40 cellular contexts compared by ENCODE assay signal in the genomic region with DNA sequence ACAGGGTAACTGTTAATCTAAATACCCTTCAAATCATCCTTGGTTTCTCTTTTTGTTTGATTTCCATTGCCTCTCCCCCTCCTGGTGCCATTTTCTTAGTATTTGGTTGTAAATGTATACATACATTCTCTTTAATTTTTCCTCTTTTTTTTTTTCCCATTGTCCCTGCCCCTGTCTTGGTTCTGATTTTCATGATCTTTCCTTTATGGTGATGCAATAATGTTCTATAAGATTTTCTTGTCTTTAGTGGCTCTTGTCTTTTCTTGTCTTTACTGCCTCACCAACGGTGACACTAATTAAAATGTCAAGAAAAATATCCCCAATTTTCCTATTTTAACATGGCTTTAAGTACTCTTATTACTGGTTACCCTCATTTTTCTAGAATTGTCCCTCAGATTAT.
"Had no signal": no experiment of that assay in that cellular context is flagged by ENCODE, and none has a peak within 500 bp of the region (broad histone marks: within the 10 kb centered on the region; RNA-seq: fewer than 3 reads in every experiment).

No MANE protein-coding gene starts in this region.

- H3K27me3 ChIP-seq: adrenal gland, ascending aorta, body of pancreas, brain microvascular endothelial cell, breast epithelium, cardiac muscle cell had no signal

- H3K4me1 Mint-ChIP-seq: activated naive CD4-positive, alpha-beta T cell treated with anti-CD3 and anti-CD28 coated beads, Interleukin-2, amount 10 ng/mL, durations not matched to agents 7 days and 5 days; activated naive CD4-positive, alpha-beta T cell treated with anti-CD3 and anti-CD28 coated beads, Interleukin-2, amount 50 U/mL, for 24 hours; activated naive CD8-positive, alpha-beta T cell treated with anti-CD3 and anti-CD28 coated beads, Interleukin-2, amount 10 ng/mL, durations not matched to agents 7 days and 5 days; activated naive CD8-positive, alpha-beta T cell treated with anti-CD3 and anti-CD28 coated beads, Interleukin-2, amount 50 U/mL, for 24 hours; activated T-helper 17 cell treated with anti-CD3 and anti-CD28 coated beads, Interleukin-2, amount 50 U/mL, for 72 hours; central memory CD8-positive, alpha-beta T cell had no signal

- H3K9me3 Mint-ChIP-seq: activated naive CD4-positive, alpha-beta T cell treated with anti-CD3 and anti-CD28 coated beads for 36 hours; activated naive CD4-positive, alpha-beta T cell treated with anti-CD3 and anti-CD28 coated beads, Interleukin-2, amount 10 ng/mL, durations not matched to agents 7 days and 5 days; activated naive CD4-positive, alpha-beta T cell treated with anti-CD3 and anti-CD28 coated beads, Interleukin-2, amount 50 U/mL, for 24 hours; activated naive CD4-positive, alpha-beta T cell treated with anti-CD3 and anti-CD28 coated beads, Interleukin-2, amount 50 U/mL, for 72 hours; activated naive CD8-positive, alpha-beta T cell treated with anti-CD3 and anti-CD28 coated beads for 36 hours; activated naive CD8-positive, alpha-beta T cell treated with anti-CD3 and anti-CD28 coated beads, Interleukin-2, amount 10 ng/mL, durations not matched to agents 7 days and 5 days; activated naive CD8-positive, alpha-beta T cell treated with anti-CD3 and anti-CD28 coated beads, Interleukin-2, amount 50 U/mL, for 24 hours; activated T-cell treated with anti-CD3 and anti-CD28 coated beads, Interleukin-2, amount 50 U/mL, for 24 hours; activated T-cell treated with anti-CD3 and anti-CD28 coated beads, Interleukin-2, amount 50 U/mL, for 4 hours; activated T-cell treated with anti-CD3 and anti-CD28 coated beads, Interleukin-2, amount 50 U/mL, for 72 hours; activated T-helper 1 cell treated with anti-CD3 and anti-CD28 coated beads, Interleukin-12 subunit alpha, Interleukin-12 subunit beta, Interleukin-2, Interleukin-4 antibody, amounts not matched to agents 30 ng/mL and 10 ng/mL and 1 ng/mL, durations not matched to agents 14 hours and 24 hours and 36 hours; activated T-helper 17 cell treated with anti-CD3 and anti-CD28 coated beads, Interleukin-2, amount 50 U/mL, for 72 hours; activated T-helper 2 cell treated with anti-CD3 and anti-CD28 coated beads, Interferon-gamma antibody, Interleukin-2, Interleukin-4, amounts not matched to agents 10 μg/mL and 5 μg/mL and 100 μg/mL, durations not matched to agents 14 hours and 24 hours and 36 hours had no signal

- H3K4me3 ChIP-seq: adrenal gland, ascending aorta, body of pancreas, breast epithelium, cardiac muscle cell had no signal

- DNase-seq: activated effector memory CD4-positive, alpha-beta T cell treated with anti-CD3 and anti-CD28 coated beads, Interleukin-2, amount 50 U/mL, for 16 hours; activated effector memory CD4-positive, alpha-beta T cell treated with Interleukin-2 at 50 U/mL for 16 hours; activated gamma-delta T cell; activated gamma-delta T cell treated with Interleukin-2 at 50 U/mL for 16 hours; activated naive CD4-positive, alpha-beta T cell; activated naive CD4-positive, alpha-beta T cell treated with anti-CD3 and anti-CD28 coated beads for 36 hours; activated naive CD4-positive, alpha-beta T cell treated with anti-CD3 and anti-CD28 coated beads, Interleukin-2, amount 10 ng/mL, durations not matched to agents 7 days and 5 days; activated naive CD4-positive, alpha-beta T cell treated with anti-CD3 and anti-CD28 coated beads, Interleukin-2, amount 50 U/mL, for 16 hours; activated naive CD4-positive, alpha-beta T cell treated with Interleukin-2 at 50 U/mL for 16 hours; activated naive CD8-positive, alpha-beta T cell treated with anti-CD3 and anti-CD28 coated beads for 36 hours; activated naive CD8-positive, alpha-beta T cell treated with anti-CD3 and anti-CD28 coated beads, Interleukin-2, amount 10 ng/mL, durations not matched to agents 7 days and 5 days; activated naive CD8-positive, alpha-beta T cell treated with anti-CD3 and anti-CD28 coated beads, Interleukin-2, amount 50 U/mL, for 24 hours; activated T-cell treated with anti-CD3 and anti-CD28 coated beads, Interleukin-2, amount 50 U/mL, for 1 hour; activated T-cell treated with anti-CD3 and anti-CD28 coated beads, Interleukin-2, amount 50 U/mL, for 24 hours; activated T-cell treated with anti-CD3 and anti-CD28 coated beads, Interleukin-2, amount 50 U/mL, for 4 hours; activated T-cell treated with anti-CD3 and anti-CD28 coated beads, Interleukin-2, amount 50 U/mL, for 48 hours; activated T-cell treated with anti-CD3 and anti-CD28 coated beads, Interleukin-2, amount 50 U/mL, for 72 hours; adrenal gland; amniotic stem cell; amygdala; anterior cingulate cortex; aorta; body of pancreas; brain microvascular endothelial cell; caudate nucleus; central memory CD4-positive, alpha-beta T cell; cerebellar nuclear complex had no signal

- H3K9me3 ChIP-seq: ascending aorta, body of pancreas had no signal

- H3K27ac ChIP-seq: adrenal gland, ascending aorta, body of pancreas, brain microvascular endothelial cell, breast epithelium, cardiac muscle cell had no signal

- H3K36me3 Mint-ChIP-seq: activated naive CD4-positive, alpha-beta T cell treated with anti-CD3 and anti-CD28 coated beads, Interleukin-2, amount 10 ng/mL, durations not matched to agents 7 days and 5 days; activated naive CD4-positive, alpha-beta T cell treated with anti-CD3 and anti-CD28 coated beads, Interleukin-2, amount 50 U/mL, for 24 hours; activated naive CD4-positive, alpha-beta T cell treated with anti-CD3 and anti-CD28 coated beads, Interleukin-2, amount 50 U/mL, for 72 hours; activated naive CD8-positive, alpha-beta T cell; activated naive CD8-positive, alpha-beta T cell treated with anti-CD3 and anti-CD28 coated beads for 36 hours; activated naive CD8-positive, alpha-beta T cell treated with anti-CD3 and anti-CD28 coated beads, Interleukin-2, amount 10 ng/mL, durations not matched to agents 7 days and 5 days; brain had no signal

- H3K4me1 ChIP-seq: ascending aorta, body of pancreas, breast epithelium had no signal

- H3K27ac Mint-ChIP-seq: activated naive CD4-positive, alpha-beta T cell treated with anti-CD3 and anti-CD28 coated beads for 36 hours; activated naive CD4-positive, alpha-beta T cell treated with anti-CD3 and anti-CD28 coated beads, Interleukin-2, amount 10 ng/mL, durations not matched to agents 7 days and 5 days; activated naive CD4-positive, alpha-beta T cell treated with anti-CD3 and anti-CD28 coated beads, Interleukin-2, amount 50 U/mL, for 24 hours; activated naive CD4-positive, alpha-beta T cell treated with anti-CD3 and anti-CD28 coated beads, Interleukin-2, amount 50 U/mL, for 72 hours; activated naive CD8-positive, alpha-beta T cell; activated naive CD8-positive, alpha-beta T cell treated with anti-CD3 and anti-CD28 coated beads for 36 hours; activated naive CD8-positive, alpha-beta T cell treated with anti-CD3 and anti-CD28 coated beads, Interleukin-2, amount 10 ng/mL, durations not matched to agents 7 days and 5 days; activated naive CD8-positive, alpha-beta T cell treated with anti-CD3 and anti-CD28 coated beads, Interleukin-2, amount 50 U/mL, for 24 hours; activated T-cell treated with anti-CD3 and anti-CD28 coated beads, Interleukin-2, amount 50 U/mL, for 24 hours; activated T-cell treated with anti-CD3 and anti-CD28 coated beads, Interleukin-2, amount 50 U/mL, for 72 hours; activated T-helper 1 cell treated with anti-CD3 and anti-CD28 coated beads, Interleukin-12 subunit alpha, Interleukin-12 subunit beta, Interleukin-2, Interleukin-4 antibody, amounts not matched to agents 30 ng/mL and 10 ng/mL and 1 ng/mL, durations not matched to agents 14 hours and 24 hours and 36 hours; activated T-helper 17 cell treated with anti-CD3 and anti-CD28 coated beads, Interleukin-2, amount 50 U/mL, for 72 hours; activated T-helper 2 cell treated with anti-CD3 and anti-CD28 coated beads, Interferon-gamma antibody, Interleukin-2, Interleukin-4, amounts not matched to agents 10 μg/mL and 5 μg/mL and 100 μg/mL, durations not matched to agents 14 hours and 24 hours and 36 hours; brain had no signal

- H3K4me3 Mint-ChIP-seq: activated naive CD4-positive, alpha-beta T cell treated with anti-CD3 and anti-CD28 coated beads for 36 hours; activated naive CD4-positive, alpha-beta T cell treated with anti-CD3 and anti-CD28 coated beads, Interleukin-2, amount 10 ng/mL, durations not matched to agents 7 days and 5 days; activated naive CD4-positive, alpha-beta T cell treated with anti-CD3 and anti-CD28 coated beads, Interleukin-2, amount 50 U/mL, for 24 hours; activated naive CD8-positive, alpha-beta T cell; activated naive CD8-positive, alpha-beta T cell treated with anti-CD3 and anti-CD28 coated beads for 36 hours; activated naive CD8-positive, alpha-beta T cell treated with anti-CD3 and anti-CD28 coated beads, Interleukin-2, amount 10 ng/mL, durations not matched to agents 7 days and 5 days; activated naive CD8-positive, alpha-beta T cell treated with anti-CD3 and anti-CD28 coated beads, Interleukin-2, amount 50 U/mL, for 24 hours; activated T-cell treated with anti-CD3 and anti-CD28 coated beads, Interleukin-2, amount 50 U/mL, for 24 hours; activated T-cell treated with anti-CD3 and anti-CD28 coated beads, Interleukin-2, amount 50 U/mL, for 4 hours; activated T-cell treated with anti-CD3 and anti-CD28 coated beads, Interleukin-2, amount 50 U/mL, for 72 hours; activated T-helper 1 cell treated with anti-CD3 and anti-CD28 coated beads, Interleukin-12 subunit alpha, Interleukin-12 subunit beta, Interleukin-2, Interleukin-4 antibody, amounts not matched to agents 30 ng/mL and 10 ng/mL and 1 ng/mL, durations not matched to agents 14 hours and 24 hours and 36 hours; activated T-helper 17 cell treated with anti-CD3 and anti-CD28 coated beads, Interleukin-2, amount 50 U/mL, for 72 hours; brain; central memory CD8-positive, alpha-beta T cell had no signal

- ATAC-seq: activated naive CD4-positive, alpha-beta T cell treated with anti-CD3 and anti-CD28 coated beads, Interleukin-2, amount 50 U/mL, for 72 hours; activated naive CD8-positive, alpha-beta T cell treated with anti-CD3 and anti-CD28 coated beads, Interleukin-2, amount 50 U/mL, for 24 hours; activated T-cell treated with anti-CD3 and anti-CD28 coated beads, Interleukin-2, amount 50 U/mL, for 4 hours; activated T-cell treated with anti-CD3 and anti-CD28 coated beads, Interleukin-2, amount 50 U/mL, for 72 hours; activated T-helper 17 cell treated with anti-CD3 and anti-CD28 coated beads, Interleukin-2, amount 50 U/mL, for 72 hours; body of pancreas had no signal

- FAIRE-seq: astrocyte, bronchial epithelial cell had no signal

- H3K27me3 Mint-ChIP-seq: activated naive CD4-positive, alpha-beta T cell treated with anti-CD3 and anti-CD28 coated beads, Interleukin-2, amount 10 ng/mL, durations not matched to agents 7 days and 5 days; activated naive CD4-positive, alpha-beta T cell treated with anti-CD3 and anti-CD28 coated beads, Interleukin-2, amount 50 U/mL, for 24 hours; activated naive CD8-positive, alpha-beta T cell; activated naive CD8-positive, alpha-beta T cell treated with anti-CD3 and anti-CD28 coated beads for 36 hours; activated naive CD8-positive, alpha-beta T cell treated with anti-CD3 and anti-CD28 coated beads, Interleukin-2, amount 50 U/mL, for 24 hours; activated T-cell treated with anti-CD3 and anti-CD28 coated beads, Interleukin-2, amount 50 U/mL, for 24 hours; activated T-helper 17 cell treated with anti-CD3 and anti-CD28 coated beads, Interleukin-2, amount 50 U/mL, for 72 hours; brain; central memory CD8-positive, alpha-beta T cell had no signal

- H3K36me3 ChIP-seq: adrenal gland, ascending aorta, brain microvascular endothelial cell, breast epithelium, cardiac muscle cell had no signal
